4 cellular contexts compared by ENCODE assay signal in genomic region chr6:125380474-125380873, GRCh38.
TF ChIP-seq lines count a peak whose summit lies in the region.

No MANE protein-coding gene starts in this region.

TF ChIP-seq in A549, 52 proteins besides CTCF, POLR2A, EP300 and RAD21:
- TF ChIP-seq FOXS1 (CRISPR knock-in tag; IDR thresholded peaks at IDR 0.05) (no peak), MAFK (IDR thresholded peaks at IDR 0.05; ENCODE audit: partially characterized antibody) (peak; percentile 26)

TF ChIP-seq in IMR-90, 13 proteins besides CTCF, POLR2A, EP300 and RAD21:
- no peak for TF ChIP-seq FOS (IDR thresholded peaks at IDR 0.05; ENCODE audit: low read depth, low read length)
- peak; percentile 48 for TF ChIP-seq MAFK (IDR thresholded peaks at IDR 0.05; ENCODE audit: low read depth, low read length)
- no peak for TF ChIP-seq MAZ (IDR thresholded peaks at IDR 0.05; ENCODE audit: borderline replicate concordance, low read depth, low read length)

TF ChIP-seq in H1, 55 proteins besides CTCF, POLR2A, EP300 and RAD21:
- TF ChIP-seq JUN (IDR thresholded peaks at IDR 0.05; ENCODE audit: low read depth, low read length) (no peak), KDM5A (IDR thresholded peaks at IDR 0.05; ENCODE audit: low read length) (no peak), SIN3A (conservative IDR thresholded peaks at IDR 0.05 in 1 of 2, IDR thresholded peaks at IDR 0.05 in 1 of 2; ENCODE audit: low read depth in 1 of 2, low read length in 2 of 2) (no peak), RFX5 (IDR thresholded peaks at IDR 0.05; ENCODE audit: borderline replicate concordance, low read depth, low read length) (no peak), TAF7 (optimal IDR thresholded peaks at IDR 0.05; ENCODE audit: borderline replicate concordance, low read depth, low read length) (no peak), CHD1 (IDR thresholded peaks at IDR 0.05; ENCODE audit: low read depth, low read length) (no peak), NANOG (IDR thresholded peaks at IDR 0.05; ENCODE audit: insufficient read depth, low read depth, low read length, poor library complexity, severe bottlenecking) (no peak), POLR2AphosphoS5 (IDR thresholded peaks at IDR 0.05; ENCODE audit: low read depth, low read length) (no peak), TCF12 (IDR thresholded peaks at IDR 0.05; ENCODE audit: low read depth, low read length) (no peak), CEBPB (IDR thresholded peaks at IDR 0.05; ENCODE audit: low read depth, low read length) (no peak), RNF2 (IDR thresholded peaks at IDR 0.05; ENCODE audit: borderline replicate concordance, low read depth, low read length, missing control alignments, poor library complexity, severe bottlenecking) (no peak), RXRA (IDR thresholded peaks at IDR 0.05; ENCODE audit: insufficient read depth, low read depth, low read length) (no peak), ASH2L (IDR thresholded peaks at IDR 0.05; ENCODE audit: low read length) (no peak), SRF (IDR thresholded peaks at IDR 0.05; ENCODE audit: low read depth, low read length) (no peak), E2F6 (IDR thresholded peaks at IDR 0.05) (no peak), GTF2F1 (IDR thresholded peaks at IDR 0.05; ENCODE audit: borderline replicate concordance, low read depth, low read length) (no peak), CTBP2 (IDR thresholded peaks at IDR 0.05; ENCODE audit: borderline replicate concordance, insufficient read depth, insufficient read length, low read length) (no peak), GABPA (IDR thresholded peaks at IDR 0.05; ENCODE audit: borderline replicate concordance, insufficient read depth, low read length) (no peak)
- TF ChIP-seq, protein P1, sequence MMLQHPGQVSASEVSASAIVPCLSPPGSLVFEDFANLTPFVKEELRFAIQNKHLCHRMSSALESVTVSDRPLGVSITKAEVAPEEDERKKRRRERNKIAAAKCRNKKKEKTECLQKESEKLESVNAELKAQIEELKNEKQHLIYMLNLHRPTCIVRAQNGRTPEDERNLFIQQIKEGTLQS (IDR thresholded peaks at IDR 0.05; ENCODE audit: insufficient read depth, low read depth, low read length): no peak

TF ChIP-seq in endothelial cell of umbilical vein, 7 proteins besides CTCF, POLR2A, EP300 and RAD21:
- TF ChIP-seq MAX (IDR thresholded peaks at IDR 0.05; ENCODE audit: insufficient read depth, insufficient read length) (no peak), POLR2AphosphoS5 (IDR thresholded peaks at IDR 0.05; ENCODE audit: insufficient read depth, low read depth, low read length) (no peak), EZH2 (IDR thresholded peaks at IDR 0.05; ENCODE audit: borderline replicate concordance, low read depth, low read length, severe bottlenecking) (no peak), JUN (IDR thresholded peaks at IDR 0.05; ENCODE audit: borderline replicate concordance, insufficient read depth, insufficient read length, low read depth) (no peak), MYC (IDR thresholded peaks at IDR 0.05; ENCODE audit: low read depth, low read length) (no peak)
